17 cellular contexts compared by ENCODE assay signal in genomic region chr5:172055996-172056395, GRCh38.
"Had no signal": no experiment of that assay in that cellular context is flagged by ENCODE, and none has a peak within 500 bp of the region (broad histone marks: within the 10 kb centered on the region; RNA-seq: fewer than 3 reads in every experiment).

No MANE protein-coding gene starts in this region.

- H3K27me3 Mint-ChIP-seq: activated CD4-positive, alpha-beta memory T cell treated with anti-CD3 and anti-CD28 coated beads for 36 hours had no signal

- H3K27ac Mint-ChIP-seq: activated CD4-positive, alpha-beta memory T cell treated with anti-CD3 and anti-CD28 coated beads for 36 hours had no signal

- H3K9me3 Mint-ChIP-seq: activated CD4-positive, alpha-beta memory T cell treated with anti-CD3 and anti-CD28 coated beads for 36 hours; activated T-helper 2 cell treated with anti-CD3 and anti-CD28 coated beads, Interferon-gamma antibody, Interleukin-2, Interleukin-4, amounts not matched to agents 10 μg/mL and 5 μg/mL and 100 μg/mL, durations not matched to agents 14 hours and 24 hours and 36 hours; T-helper 2 cell treated with Interferon-gamma antibody and Interleukin-4, amounts not matched to agents 5 μg/mL and 100 μg/mL, for 36 hours had no signal

- H3K27me3 ChIP-seq: breast epithelium, esophagus muscularis mucosa, pancreas had no signal

- H3K4me1 ChIP-seq: breast epithelium, pancreas had no signal

- H3K9me3 ChIP-seq: breast epithelium, esophagus muscularis mucosa, mucosa of descending colon, pancreas had no signal

- H3K4me3 ChIP-seq: breast epithelium, esophagus muscularis mucosa, lung, mucosa of descending colon, pancreas, skin epidermis had no signal

- H3K36me3 ChIP-seq: breast epithelium, pancreas had no signal

- H3K27ac ChIP-seq: breast epithelium, esophagus muscularis mucosa, pancreas, skin epidermis had no signal

- DNase-seq: activated CD4-positive, alpha-beta memory T cell treated with anti-CD3 and anti-CD28 coated beads for 36 hours; activated CD8-positive, alpha-beta memory T cell treated with anti-CD3 and anti-CD28 coated beads, Interleukin-2, amount 50 U/mL, for 4 hours; activated naive CD4-positive, alpha-beta T cell treated with anti-CD3 and anti-CD28 coated beads, Interleukin-2, amount 50 U/mL, for 16 hours; anterior cingulate cortex; glutamatergic neuron; left colon; mucosa of descending colon; pancreas; SHP77 treated with DMSO at 0.1 percent for 48 hours; substantia nigra; trophoblast cell had no signal

- H3K4me3 Mint-ChIP-seq: activated CD4-positive, alpha-beta memory T cell treated with anti-CD3 and anti-CD28 coated beads for 36 hours; T-helper 2 cell treated with Interferon-gamma antibody and Interleukin-4, amounts not matched to agents 5 μg/mL and 100 μg/mL, for 36 hours had no signal

- ATAC-seq: left colon, mucosa of descending colon, pancreas had no signal
